8 cellular contexts compared by ENCODE assay signal in genomic region chr10:103918053-103918846, GRCh38. TPM values are rescaled to one million over a fixed set of nuclear protein-coding genes. Genes with fewer than 3 reads are reported as not detected.
A peak's percentile ranks its signal among the peaks of the same experiment; 100 is the strongest.
DNase-seq lines count a peak whose midpoint lies in the region; ATAC-seq and TF ChIP-seq lines count a peak whose summit lies in the region.

STN1 (minus strand) TSS chr10:103918184; CDS start chr10:103917594, 590 bp downstream.

- peak in 1 of 2 donors; percentile 88 for TF ChIP-seq POLR2A in lower leg skin (IDR thresholded peaks at IDR 0.05)

- H3K4me3 ChIP-seq in dorsolateral prefrontal cortex (peak within 1 kb of the TSS; percentile 60 to 98 (median 81)), lower leg skin (ENCODE audit: low read depth, poor library complexity, severe bottlenecking) (peak within 1 kb of the TSS; percentile 51)

- peaks cover 26% of the 10 kb centered on the region for H3K36me3 Mint-ChIP-seq in activated CD4-positive, alpha-beta memory T cell treated with anti-CD3 and anti-CD28 coated beads for 36 hours

- DNase-seq in CD1c-positive myeloid dendritic cell (ENCODE audit: extremely low spot score): peak; percentile 98
- DNase-seq in NCI-H82 (lab: John Stamatoyannopoulos, UW): peak; percentile 97
- DNase-seq in activated CD4-positive, alpha-beta memory T cell treated with anti-CD3 and anti-CD28 coated beads for 36 hours: peak; percentile 98
- peak; percentile 93 to 98 (median 97) for DNase-seq in dorsolateral prefrontal cortex
- DNase-seq in lower leg skin (ENCODE audit: low spot score in 2 of 2): peak; percentile 94 to 99
- peak; percentile 93 to 96 for DNase-seq in stimulated activated CD4-positive, alpha-beta T cell treated with anti-CD3 and anti-CD28 coated beads, Interleukin-4, amount 100 ng/mL, for 48 hours (ENCODE audit: low read depth in 2 of 2)

- H3K9me3 Mint-ChIP-seq in activated CD4-positive, alpha-beta memory T cell treated with anti-CD3 and anti-CD28 coated beads for 36 hours: peaks cover 10% of the 10 kb centered on the region

- intact Hi-C loops in activated CD4-positive, alpha-beta memory T cell treated with anti-CD3 and anti-CD28 coated beads for 36 hours (cut with micrococcal nuclease): loop anchor here (1.0 to 5.0 kb wide), 7 partner anchors 10 to 434 kb away; partner anchors contain the start of genes CFAP58, GSTO2, ITPRIP and SLK
- intact Hi-C loops in dorsolateral prefrontal cortex (cut with DNase I): loop anchor here (1.0 to 10.0 kb wide), 3 partner anchors 49 to 207 kb away; partner anchors contain the start of genes SFR1 (in 2 of the 2) and SLK (in 1 of the 2)
- intact Hi-C loops in lower leg skin (cut with DNase I; ENCODE audit: low total_unique reads): no loop called here

- no peaks in the 10 kb centered on the region for H3K27me3 Mint-ChIP-seq in activated CD4-positive, alpha-beta memory T cell treated with anti-CD3 and anti-CD28 coated beads for 36 hours

- H3K4me3 Mint-ChIP-seq in activated CD4-positive, alpha-beta memory T cell treated with anti-CD3 and anti-CD28 coated beads for 36 hours: peak within 1 kb of the TSS; percentile 98

- peak; percentile 93 for ATAC-seq in GM19397 (IDR thresholded peaks at IDR 0.05; ENCODE audit: unreplicated experiment)
- peak; percentile 94 for ATAC-seq in HG03571 (IDR thresholded peaks at IDR 0.05; ENCODE audit: unreplicated experiment)

- POLR2A ChIA-PET in activated CD4-positive, alpha-beta memory T cell treated with anti-CD3 and anti-CD28 coated beads for 36 hours (lab: Charles Lee): interaction anchor here (0.6 to 2.1 kb wide), 2 partner anchors 12 to 203 kb away, joined by 3 to 8 read pairs; partner anchors contain the start of gene SFR1

- WGBS in lower leg skin, 2 donors: 1% methylated on average over 36 to 47 of the region's 53 CpGs

- TF ChIP-seq CTCF in dorsolateral prefrontal cortex (IDR thresholded peaks at IDR 0.05 in 54 of 56, conservative IDR thresholded peaks at IDR 0.05 in 2 of 56; ENCODE audit: low read depth in 1 of 56, partially characterized antibody in 56 of 56) (peak in 32 of 56 donors; percentile 2 to 57 (median 28)), lower leg skin (IDR thresholded peaks at IDR 0.05) (no peak)

- CTCF ChIA-PET in activated CD4-positive, alpha-beta memory T cell treated with anti-CD3 and anti-CD28 coated beads for 36 hours (lab: Charles Lee): interaction anchor here (0.7 to 1.7 kb wide), 4 partner anchors 9 to 30 kb away, joined by 3 to 4 read pairs (median 3); no protein-coding TSS in a partner anchor

- H3K27ac ChIP-seq in dorsolateral prefrontal cortex: peak within 1 kb of the TSS; percentile 79 to 98 (median 94)

- H3K27me3 ChIP-seq in dorsolateral prefrontal cortex: no peaks in the 10 kb centered on the region

- peaks cover 29% of the 10 kb centered on the region for H3K4me1 Mint-ChIP-seq in activated CD4-positive, alpha-beta memory T cell treated with anti-CD3 and anti-CD28 coated beads for 36 hours (ENCODE audit: low read depth)

- peak within 1 kb of the TSS; percentile 98 for H3K27ac Mint-ChIP-seq in activated CD4-positive, alpha-beta memory T cell treated with anti-CD3 and anti-CD28 coated beads for 36 hours

RNA-seq across cellular contexts. Expression of gene STN1, which starts in this region (rescaled TPM):
- total RNA-seq in activated CD4-positive, alpha-beta memory T cell treated with anti-CD3 and anti-CD28 coated beads for 36 hours: 10 to 100 TPM; 56.1 to 57.0 TPM
- total RNA-seq in dorsolateral prefrontal cortex (10 to 100 TPM in 115 of 120 experiments, 1 to 10 TPM in 5; 7.9 to 24.9 (median 15.5) TPM), lower leg skin (10 to 100 TPM; 13.0 to 33.3 (median 18.4) TPM)

Comparison
In these comparisons a context has a peak if more than half of its experiments do, and no peak if none do; other contexts are left out.
1. Peak in every context shown above with its lines: DNase-seq, ATAC-seq, H3K4me3 ChIP-seq and H3K27ac ChIP-seq.
2. CTCF ChIP-seq: peak in dorsolateral prefrontal cortex (32 of 56); none in lower leg skin (0 of 3).